ENCODE assay signal across 27 cellular contexts in genomic region chr18:26496528-26496927, GRCh38.
"Had no signal": no experiment of that assay in that cellular context is flagged by ENCODE, and none has a peak within 500 bp of the region (broad histone marks: within the 10 kb centered on the region; RNA-seq: fewer than 3 reads in every experiment).

No MANE protein-coding gene starts in this region.

- H3K4me1 ChIP-seq: stomach, suprapubic skin, testis, thyroid gland, tibial artery, transverse colon, upper lobe of left lung, upper lobe of right lung, uterus, vagina had no signal

- H3K36me3 ChIP-seq: thoracic aorta, thyroid gland, transverse colon, upper lobe of right lung, uterus had no signal

- H3K4me3 ChIP-seq: stomach, suprapubic skin, testis, thoracic aorta, thyroid gland, tibial artery, tibial nerve, transverse colon, upper lobe of left lung, upper lobe of right lung, uterus, vagina had no signal

- H3K27me3 ChIP-seq: stomach, suprapubic skin, testis, thyroid gland, tibial artery, tibial nerve, transverse colon, upper lobe of left lung, upper lobe of right lung, uterus, vagina had no signal

- ATAC-seq: stimulated activated effector memory CD8-positive, alpha-beta T cell treated with anti-CD3 and anti-CD28 coated beads, Interleukin-12 subunit alpha, Interleukin-12 subunit beta, amount 100 ng/mL, for 72 hours; stimulated activated memory B cell treated with anti-CD40 and anti-IgM and Interleukin-4, amounts not matched to agents 10 μg/mL and 1 μg/mL and 100 μg/mL, for 72 hours; stimulated activated naive B cell treated with anti-CD40 and anti-IgM and Interleukin-4, amounts not matched to agents 10 μg/mL and 1 μg/mL and 100 μg/mL, for 72 hours; stimulated activated naive CD8-positive, alpha-beta T cell treated with anti-CD3 and anti-CD28 coated beads, Interleukin-15, amount 100 ng/mL, for 72 hours; stimulated activated naive CD8-positive, alpha-beta T cell treated with anti-CD3 and anti-CD28 coated beads, Interleukin-15, Interleukin-2, amounts not matched to agents 100 U/mL and 50 U/mL, for 24 hours; upper lobe of right lung had no signal

- FAIRE-seq: urothelium cell line had no signal

- H3K27ac ChIP-seq: stomach, suprapubic skin, testis, thoracic aorta, thyroid gland, tibial artery, tibial nerve, transverse colon, upper lobe of left lung, upper lobe of right lung, uterus, vagina had no signal

- DNase-seq: stimulated activated CD4-positive, alpha-beta T cell treated with anti-CD3 and anti-CD28 coated beads, Interleukin-2, amount 100 ng/mL, for 48 hours; stimulated activated CD4-positive, alpha-beta T cell treated with anti-CD3 and anti-CD28 coated beads, Interleukin-4, amount 100 ng/mL, for 1 hour; stimulated activated CD4-positive, alpha-beta T cell treated with anti-CD3 and anti-CD28 coated beads, Interleukin-4, amount 100 ng/mL, for 24 hours; stimulated activated CD4-positive, alpha-beta T cell treated with anti-CD3 and anti-CD28 coated beads, Interleukin-4, amount 100 ng/mL, for 4 hours; stimulated activated CD8-positive, alpha-beta memory T cell treated with anti-CD3 and anti-CD28 coated beads, Interleukin-4, amount 100 ng/mL, for 48 hours; stimulated activated naive B cell treated with anti-CD40 and anti-IgM and Interleukin-4, amounts not matched to agents 10 μg/mL and 1 μg/mL and 100 μg/mL, for 72 hours; stimulated activated naive CD4-positive, alpha-beta T cell; stimulated activated naive CD4-positive, alpha-beta T cell treated with Interleukin-2 at 50 U/mL for 16 hours; stimulated activated naive CD8-positive, alpha-beta T cell treated with anti-CD3 and anti-CD28 coated beads, Interleukin-15, amount 100 ng/mL, for 72 hours; stimulated activated naive CD8-positive, alpha-beta T cell treated with anti-CD3 and anti-CD28 coated beads, Interleukin-15, Interleukin-2, amounts not matched to agents 100 U/mL and 50 U/mL, for 24 hours; stomach; substantia nigra; testis; thyroid gland; tibial artery; transverse colon; trophoblast cell; upper lobe of left lung; upper lobe of right lung; uterus had no signal

- H3K9me3 ChIP-seq: stomach, suprapubic skin, testis, thoracic aorta, thyroid gland, tibial artery, tibial nerve, transverse colon, upper lobe of left lung, upper lobe of right lung, uterus, vagina had no signal
